9 cellular contexts compared by ENCODE assay signal in the genomic region with DNA sequence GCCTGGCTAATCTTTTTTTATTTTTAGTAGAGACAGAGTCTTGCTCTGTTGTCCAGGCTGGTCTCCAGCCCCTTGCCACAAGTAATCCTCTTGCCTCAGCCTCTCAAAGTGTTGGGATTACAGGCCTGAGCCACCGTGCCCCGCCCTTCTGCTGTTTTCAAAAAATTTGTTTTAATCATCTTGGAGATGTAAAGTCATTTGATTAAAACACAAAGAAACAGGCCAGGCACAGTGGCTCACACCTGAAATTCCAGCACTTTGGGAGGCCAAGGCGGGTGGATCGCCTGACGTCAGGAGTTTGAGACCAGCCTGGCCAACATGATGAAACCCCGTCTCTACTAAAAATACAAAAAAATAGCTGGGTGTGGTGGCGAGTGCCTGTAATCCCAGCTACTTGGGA. TPM values are rescaled to one million over a fixed set of nuclear protein-coding genes. Genes with fewer than 3 reads are reported as not detected.
DNase-seq lines count a peak whose midpoint lies in the region; ATAC-seq and TF ChIP-seq lines count a peak whose summit lies in the region.
"Not testable (repeated sequence)": the region's sequence is repeated elsewhere in the genome, so short reads cannot be mapped to it uniquely, and the experiment has no call there.
"Had no signal": no experiment of that assay in that cellular context is flagged by ENCODE, and none has a peak within 500 bp of the region (broad histone marks: within the 10 kb centered on the region; RNA-seq: fewer than 3 reads in every experiment).

No MANE protein-coding gene starts in this region.

- peaks cover 13% of the 10 kb centered on the region for H3F3A ChIP-seq in smooth muscle cell (ENCODE audit: low read depth)

- not testable (repeated sequence) for H3K36me3 Mint-ChIP-seq in mesothelial cell of epicardium

- not testable (repeated sequence) for H3K4me2 ChIP-seq in smooth muscle cell

- not testable (repeated sequence) for H3K36me3 ChIP-seq in heart left ventricle; psoas muscle (ENCODE audit: insufficient read depth in 1 of 2, low read depth in 1 of 2); smooth muscle cell (ENCODE audit: low read depth); thyroid gland; aorta (ENCODE audit: control insufficient read depth in 1 of 2, insufficient read depth in 2 of 2, low read length in 1 of 2)

- TF ChIP-seq POLR2A in heart left ventricle (IDR thresholded peaks at IDR 0.05); thyroid gland (IDR thresholded peaks at IDR 0.05): not testable (repeated sequence)

- not testable (repeated sequence) for H3K27me3 Mint-ChIP-seq in mesothelial cell of epicardium (ENCODE audit: low read depth)

- H3K27me3 ChIP-seq in heart left ventricle; psoas muscle (ENCODE audit: insufficient read depth in 3 of 3, low read length in 2 of 3); smooth muscle cell (ENCODE audit: low read depth); thyroid gland; aorta (ENCODE audit: control insufficient read depth in 1 of 2, insufficient read depth in 2 of 2, low read length in 1 of 2): not testable (repeated sequence)

- intact Hi-C loops in heart left ventricle (cut with DNase I); psoas muscle (cut with DNase I); thyroid gland (cut with DNase I); aorta (cut with DNase I): not testable (repeated sequence)

- 91 to 97% (median 96%) methylated on average over 7 of the region's 7 CpGs for WGBS in heart left ventricle, 4 donors
- 87 to 97% (median 90%) methylated on average over 7 of the region's 7 CpGs for WGBS in psoas muscle, 3 donors
- 89% methylated on average over 7 of the region's 7 CpGs for WGBS in smooth muscle cell (ENCODE audit: low lambda C conversion rate)
- WGBS in thyroid gland, 2 donors = 96% methylated on average over 7 of the region's 7 CpGs
- 93% methylated on average over 7 of the region's 7 CpGs for WGBS in aorta, 2 donors

- peak overlapping the region; percentile 97 for H3K27ac Mint-ChIP-seq in mesothelial cell of epicardium

- not testable (repeated sequence) for H2AFZ ChIP-seq in smooth muscle cell (ENCODE audit: low read depth)

- not testable (repeated sequence) for TF ChIP-seq CTCF in coronary artery (IDR thresholded peaks at IDR 0.05); heart left ventricle (IDR thresholded peaks at IDR 0.05); mesothelial cell of epicardium (IDR thresholded peaks at IDR 0.05; ENCODE audit: unreplicated experiment); psoas muscle (IDR thresholded peaks at IDR 0.05); smooth muscle cell (IDR thresholded peaks at IDR 0.05; ENCODE audit: borderline replicate concordance, insufficient read depth, poor library complexity, severe bottlenecking); thyroid gland (IDR thresholded peaks at IDR 0.05)

- ATAC-seq in heart left ventricle (peak in 1 of 4 donors; percentile 4), psoas muscle (peak in 1 of 4 donors; percentile 30)
- not testable (repeated sequence) for ATAC-seq in aorta (ENCODE audit: low FRiP score)

- not testable (repeated sequence) for H3K4me3 Mint-ChIP-seq in mesothelial cell of epicardium

- not testable (repeated sequence) for H3K9me3 Mint-ChIP-seq in mesothelial cell of epicardium

- H3K4me1 Mint-ChIP-seq in mesothelial cell of epicardium = peaks cover 36% of the 10 kb centered on the region

- peaks cover 0 to 62% (median 35%) of the 10 kb centered on the region in 12 donors for H3K4me1 ChIP-seq in heart left ventricle
- H3K4me1 ChIP-seq in psoas muscle = peaks cover 35% of the 10 kb centered on the region
- H3K4me1 ChIP-seq in smooth muscle cell (ENCODE audit: low read depth) = not testable (repeated sequence)
- H3K4me1 ChIP-seq in thyroid gland = peaks cover 40 to 42% of the 10 kb centered on the region in 2 donors
- peaks cover 2 to 16% of the 10 kb centered on the region in 2 donors for H3K4me1 ChIP-seq in aorta (ENCODE audit: control insufficient read depth in 1 of 2, insufficient read depth in 2 of 2, low read length in 2 of 2)

- H3K4me3 ChIP-seq in coronary artery; heart left ventricle; psoas muscle; smooth muscle cell; thyroid gland (replicated peaks in 1 of 3); aorta (ENCODE audit: low read length in 2 of 2): not testable (repeated sequence)

- H3K9ac ChIP-seq in smooth muscle cell (ENCODE audit: low read depth) = not testable (repeated sequence)

- DNase-seq in NCI-H82 (lab: John Stamatoyannopoulos, UW) = peak; percentile 18
- DNase-seq in coronary artery (ENCODE audit: low spot score); heart left ventricle; mesothelial cell of epicardium (ENCODE audit: low spot score in 2 of 2, unreplicated experiment in 2 of 2); psoas muscle; smooth muscle cell (lab: John Stamatoyannopoulos, UW; ENCODE audit: unreplicated experiment); thyroid gland; aorta: not testable (repeated sequence)

- not testable (repeated sequence) for H4K20me1 ChIP-seq in smooth muscle cell (ENCODE audit: low read depth)

- H3K9me3 ChIP-seq in heart left ventricle; psoas muscle; smooth muscle cell (replicated peaks; ENCODE audit: low read depth); thyroid gland; aorta (ENCODE audit: control insufficient read depth, low read length): not testable (repeated sequence)

- H3K79me2 ChIP-seq in smooth muscle cell (ENCODE audit: low read depth) = not testable (repeated sequence)

- H3K27ac ChIP-seq in coronary artery (peak overlapping the region; percentile 74 to 81), heart left ventricle (peak overlapping the region in 8 of 12 donors; percentile 4 to 82 (median 60)), psoas muscle (peak overlapping the region; percentile 50), smooth muscle cell (ENCODE audit: low read depth) (peak overlapping the region; percentile 34), thyroid gland (peak overlapping the region; percentile 76 to 98 (median 97)), aorta (ENCODE audit: low read depth in 1 of 2, low read length in 2 of 2) (peak overlapping the region; percentile 1 to 57)

RNA-seq across cellular contexts. Expression of gene SYNPO2, which starts 28.2 kb away (rescaled TPM):
- total RNA-seq in heart left ventricle (100 to 1,000 TPM; 151 to 290 (median 247) TPM), mesothelial cell of epicardium (20.6 to 23.4 TPM (median 22.6 TPM) in 3 replicates), psoas muscle (1,000 to 10,000 TPM; 1,548 to 2,858 (median 2,312) TPM), smooth muscle cell (4.2 and 4.5 TPM in 2 replicates), thyroid gland (10 to 100 TPM; 11.4 to 37.8 (median 23.8) TPM), aorta (1,000 to 10,000 TPM in 1 of 2 donors, 100 to 1,000 TPM in 1; 393 to 1,531 TPM)
- polyA plus RNA-seq in heart left ventricle (10 to 100 TPM; 31.2 to 72.4 TPM), psoas muscle (100 to 1,000 TPM in 2 of 3 donors, 10 to 100 TPM in 1; 35.7 to 861 (median 475) TPM), smooth muscle cell (0.08 and 0.59 TPM in 2 replicates), aorta (100 to 1,000 TPM in 1 of 2 donors, 10 to 100 TPM in 1; 85.9 to 154 TPM)
- total RNA-seq: G401 had no signal

Comparison
In these comparisons a context has a peak if more than half of its experiments do, and no peak if none do; other contexts are left out.
1. H3K27ac ChIP-seq: peak in every context shown above with its lines; median percentile 97 in thyroid gland; 78 in coronary artery; 60 in heart left ventricle; 50 in psoas muscle; 34 in smooth muscle cell; 29 in aorta.